In genomic region chr3:48188266-48189201, GRCh38 we compare ENCODE assay signal across 8 cellular contexts. TPM values are rescaled to one million over a fixed set of nuclear protein-coding genes. Genes with fewer than 3 reads are reported as not detected.
A peak's percentile ranks its signal among the peaks of the same experiment; 100 is the strongest.
DNase-seq lines count a peak whose midpoint lies in the region; ATAC-seq and TF ChIP-seq lines count a peak whose summit lies in the region.

Gene CDC25A, minus strand, starts transcription at chr3:48188417. Its CDS starts 470 bp downstream, at chr3:48187947.

- H3K27me3 ChIP-seq in mucosa of rectum (ENCODE audit: control insufficient read depth in 2 of 2, insufficient read depth in 2 of 2, low read length in 2 of 2) = no peaks in the 10 kb centered on the region

- peaks cover 39% of the 10 kb centered on the region for H3K36me3 Mint-ChIP-seq in activated T-cell treated with anti-CD3 and anti-CD28 coated beads, Interleukin-2, amount 50 U/mL, for 24 hours (ENCODE audit: low read depth)

- peak within 1 kb of the TSS; percentile 83 for H3K27ac Mint-ChIP-seq in activated T-cell treated with anti-CD3 and anti-CD28 coated beads, Interleukin-2, amount 50 U/mL, for 24 hours

- peaks cover 16% of the 10 kb centered on the region for H3K27me3 Mint-ChIP-seq in activated T-cell treated with anti-CD3 and anti-CD28 coated beads, Interleukin-2, amount 50 U/mL, for 24 hours

- H3K4me3 Mint-ChIP-seq in activated T-cell treated with anti-CD3 and anti-CD28 coated beads, Interleukin-2, amount 50 U/mL, for 24 hours = peak within 1 kb of the TSS; percentile 91

- H3K4me1 Mint-ChIP-seq in activated T-cell treated with anti-CD3 and anti-CD28 coated beads, Interleukin-2, amount 50 U/mL, for 24 hours (ENCODE audit: low read depth) = peaks cover 26% of the 10 kb centered on the region

- H3K9me3 Mint-ChIP-seq in activated T-cell treated with anti-CD3 and anti-CD28 coated beads, Interleukin-2, amount 50 U/mL, for 24 hours = no peaks in the 10 kb centered on the region

- in situ Hi-C loops in KBM-7 (cut with MboI; ENCODE audit: low pct_unique_long_range_greater_than_20kb, low sequenced_read_pairs) = no loop called here

- peaks cover 9 to 21% of the 10 kb centered on the region in 2 donors for H3K4me1 ChIP-seq in mucosa of rectum (ENCODE audit: control insufficient read depth in 2 of 2, insufficient read depth in 2 of 2, low read length in 2 of 2)

- peak; percentile 90 for TF ChIP-seq POLR2A in erythroblast (IDR thresholded peaks at IDR 0.05; ENCODE audit: low read length)

- DNase-seq in DMS153 treated with DMSO at 0.1 percent for 48 hours (lab: John Stamatoyannopoulos, UW; ENCODE audit: unreplicated experiment) = peak; percentile 72
- peak; percentile 100 for DNase-seq in KBM-7
- peak; percentile 91 for DNase-seq in activated T-cell treated with anti-CD3 and anti-CD28 coated beads, Interleukin-2, amount 50 U/mL, for 24 hours
- DNase-seq in erythroblast (lab: John Stamatoyannopoulos, UW) = peak; percentile 99
- DNase-seq in stimulated activated CD8-positive, alpha-beta memory T cell treated with anti-CD3 and anti-CD28 coated beads, Interleukin-4, amount 100 ng/mL, for 48 hours = peak; percentile 94

- H3K9ac ChIP-seq in mucosa of rectum (ENCODE audit: low read depth in 1 of 2, low read length in 2 of 2) = peak within 1 kb of the TSS; percentile 56 to 67

- no peaks in the 10 kb centered on the region for H3K36me3 ChIP-seq in mucosa of rectum (ENCODE audit: control insufficient read depth in 2 of 2, insufficient read depth in 2 of 2, low read length in 2 of 2)

- peak within 1 kb of the TSS; percentile 38 to 56 for H3K27ac ChIP-seq in mucosa of rectum (ENCODE audit: low read depth in 2 of 2, low read length in 2 of 2)

- ATAC-seq in GM21717 (IDR thresholded peaks at IDR 0.05; ENCODE audit: unreplicated experiment) = peak; percentile 90

- H3K4me3 ChIP-seq in mucosa of rectum (ENCODE audit: low read length in 2 of 2) = peak within 1 kb of the TSS; percentile 73 to 89

- H3K9me3 ChIP-seq in mucosa of rectum (ENCODE audit: control insufficient read depth in 2 of 2, low read length in 2 of 2) = no peaks in the 10 kb centered on the region

TF ChIP-seq in PFSK-1, 5 proteins besides CTCF, POLR2A, EP300 and RAD21:
- TF ChIP-seq REST (IDR thresholded peaks at IDR 0.05; ENCODE audit: insufficient read depth in 1 of 2, low read depth in 2 of 2, low read length in 2 of 2) = no peak
- TF ChIP-seq SIN3A (IDR thresholded peaks at IDR 0.05; ENCODE audit: borderline replicate concordance, insufficient read depth, low read length) = peak; percentile 99
- peak; percentile 80 for TF ChIP-seq POLR2AphosphoS5 (IDR thresholded peaks at IDR 0.05; ENCODE audit: low read depth, low read length)
- TF ChIP-seq TAF1 (IDR thresholded peaks at IDR 0.05; ENCODE audit: borderline replicate concordance, insufficient read depth, low read length) = peak; percentile 69; the same call in 1 of the 2 replicates
- no peak for TF ChIP-seq FOXP2 (optimal IDR thresholded peaks at IDR 0.05; ENCODE audit: borderline replicate concordance, extremely low read depth, extremely low read length, insufficient read depth)

RNA-seq across cellular contexts. Expression of gene CDC25A, which starts in this region (rescaled TPM):
- polyA plus RNA-seq in PFSK-1 (2012; ENCODE audit: insufficient read length, low read depth) = 11.7 TPM

Comparison
In these comparisons a context has a peak if more than half of its experiments do, and no peak if none do; other contexts are left out.
1. Peak in every context shown above with its lines: DNase-seq, ATAC-seq, H3K4me3 ChIP-seq and H3K27ac ChIP-seq.